Comparison of ENCODE assay signal across 15 cellular contexts in the genomic region with DNA sequence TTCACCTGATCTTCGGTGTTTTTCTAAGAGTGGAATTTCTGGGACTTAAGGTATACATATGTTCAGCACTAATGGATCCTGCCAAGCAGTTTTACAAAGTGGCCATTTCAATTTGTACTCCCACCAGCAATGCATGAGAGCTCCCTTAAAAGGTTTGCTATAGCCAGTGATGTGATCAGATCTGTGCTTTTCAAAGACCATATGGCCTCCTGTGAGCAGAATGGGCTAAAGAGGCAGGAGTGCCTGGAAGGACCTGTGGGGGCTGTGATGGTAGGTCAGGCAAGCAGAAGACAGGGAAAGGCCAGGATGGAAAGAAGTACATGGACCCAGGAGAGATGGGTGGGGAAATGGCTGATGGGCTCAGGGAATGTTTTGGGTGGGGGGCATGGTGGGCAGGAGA.
"Had no signal": no experiment of that assay in that cellular context is flagged by ENCODE, and none has a peak within 500 bp of the region (broad histone marks: within the 10 kb centered on the region; RNA-seq: fewer than 3 reads in every experiment).

No MANE protein-coding gene starts in this region.

- H3K4me1 ChIP-seq: SJSA1 had no signal

- DNase-seq: KBM-7, MV-4-11, NCI-H1048, NCI-H1105, NCI-H1436 treated with DMSO at 0.1 percent for 48 hours, NCI-H1694, NCI-H187 treated with DMSO at 0.1 percent for 48 hours, NCI-H2029 treated with DMSO at 0.1 percent for 48 hours, NCI-H2227 treated with DMSO at 0.1 percent for 48 hours, NCI-H526, Right ventricle myocardium superior, RPMI8226, SIG-M5, T-helper 2 cell had no signal

- H3K36me3 ChIP-seq: SJSA1 had no signal

- H3K27me3 ChIP-seq: SJSA1 had no signal

- H3K9me3 ChIP-seq: SJSA1 had no signal

- H3K4me3 ChIP-seq: SJSA1 had no signal

- H3K27ac ChIP-seq: SJSA1 had no signal
